In genomic region chr2:177771191-177771590, GRCh38 we compare ENCODE assay signal across 1 cellular context.
A peak's percentile ranks its signal among the peaks of the same experiment; 100 is the strongest.
TF ChIP-seq lines count a peak whose summit lies in the region.

No MANE protein-coding gene starts in this region.

TF ChIP-seq in HepG2, 621 proteins besides CTCF, POLR2A, EP300 and RAD21 (continued from another document and continues in another):
- TF ChIP-seq SP5 (CRISPR knock-in tag; IDR thresholded peaks at IDR 0.05; ENCODE audit: borderline replicate concordance, low read depth) (peak; percentile 94), ZNF143 (CRISPR knock-in tag; IDR thresholded peaks at IDR 0.05) (no peak), ZNF24 (IDR thresholded peaks at IDR 0.05) (no peak), GATAD2A (CRISPR knock-in tag; IDR thresholded peaks at IDR 0.05) (peak; percentile 42; the same call in 1 of the 2 replicates), JUND (CRISPR knock-in tag; IDR thresholded peaks at IDR 0.05) (peak; percentile 55; the same call in 1 of the 2 replicates), ARID5B (CRISPR knock-in tag; IDR thresholded peaks at IDR 0.05) (peak; percentile 62), PPARG (CRISPR knock-in tag; conservative IDR thresholded peaks at IDR 0.05) (peak; percentile 98), SOX5 (CRISPR knock-in tag; IDR thresholded peaks at IDR 0.05; ENCODE audit: borderline replicate concordance) (peak; percentile 53; the same call in 1 of the 2 replicates), ZNF484 (CRISPR knock-in tag; IDR thresholded peaks at IDR 0.05; ENCODE audit: borderline replicate concordance, low read depth) (no peak), TBX3 (IDR thresholded peaks at IDR 0.05; ENCODE audit: borderline replicate concordance) (0 out of 2 replicates have a peak, but pooled peaks have one; percentile 23), HNF4G (IDR thresholded peaks at IDR 0.05; ENCODE audit: borderline replicate concordance, low read depth, low read length) (peak; percentile 44; the same call in 1 of the 2 replicates), HNF4G (CRISPR knock-in tag; IDR thresholded peaks at IDR 0.05; ENCODE audit: borderline replicate concordance, low read depth) (no peak), ZNF430 (CRISPR knock-in tag; IDR thresholded peaks at IDR 0.05) (0 out of 2 replicates have a peak, but pooled peaks have one; percentile 29), TEAD3 (CRISPR knock-in tag; optimal IDR thresholded peaks at IDR 0.05; ENCODE audit: borderline replicate concordance) (peak; percentile 84), MATR3 (CRISPR knock-in tag; IDR thresholded peaks at IDR 0.05) (no peak), NR2F6 (IDR thresholded peaks at IDR 0.05) (peak; percentile 84), NR2F6 (CRISPR knock-in tag; IDR thresholded peaks at IDR 0.05) (peak; percentile 91), MNT (IDR thresholded peaks at IDR 0.05) (no peak), PAX8 (CRISPR knock-in tag; IDR thresholded peaks at IDR 0.05; ENCODE audit: borderline replicate concordance) (no peak), MED1 (CRISPR knock-in tag; IDR thresholded peaks at IDR 0.05) (0 out of 2 replicates have a peak, but pooled peaks have one; percentile 24), NCOA2 (CRISPR knock-in tag; IDR thresholded peaks at IDR 0.05) (peak; percentile 33; the same call in 1 of the 2 replicates), PAXIP1 (CRISPR knock-in tag; conservative IDR thresholded peaks at IDR 0.05) (peak; percentile 71; the same call in 1 of the 2 replicates), ZNF770 (CRISPR knock-in tag; IDR thresholded peaks at IDR 0.05) (0 out of 2 replicates have a peak, but pooled peaks have one; percentile 1), EHMT2 (IDR thresholded peaks at IDR 0.05; ENCODE audit: borderline replicate concordance, low read depth, low read length) (peak; percentile 82; the same call in 1 of the 2 replicates), ZBTB33 (CRISPR knock-in tag; IDR thresholded peaks at IDR 0.05) (no peak), RARA (CRISPR knock-in tag; IDR thresholded peaks at IDR 0.05) (peak; percentile 68; the same call in 1 of the 2 replicates), HNF4A (CRISPR knock-in tag; IDR thresholded peaks at IDR 0.05) (peak; percentile 56), TBX2 (CRISPR knock-in tag; IDR thresholded peaks at IDR 0.05; ENCODE audit: borderline replicate concordance) (peak; percentile 41; the same call in 1 of the 2 replicates), PRDM10 (CRISPR knock-in tag; IDR thresholded peaks at IDR 0.05; ENCODE audit: low read depth) (peak; percentile 92), ATF3 (CRISPR knock-in tag; IDR thresholded peaks at IDR 0.05) (peak; percentile 76; the same call in 1 of the 2 replicates), STAT6 (CRISPR knock-in tag; IDR thresholded peaks at IDR 0.05; ENCODE audit: borderline replicate concordance) (no peak), ZNF44 (CRISPR knock-in tag; IDR thresholded peaks at IDR 0.05) (no peak), ETV5 (CRISPR knock-in tag; IDR thresholded peaks at IDR 0.05; ENCODE audit: borderline replicate concordance) (peak; percentile 68; the same call in 1 of the 2 replicates), SOX13 (IDR thresholded peaks at IDR 0.05) (no peak), SOX13 (CRISPR knock-in tag; conservative IDR thresholded peaks at IDR 0.05 in 1 of 2, IDR thresholded peaks at IDR 0.05 in 1 of 2) (peak in 1 of 2 experiments; percentile 82; a peak in 2 of 4 replicates), ASH2L (IDR thresholded peaks at IDR 0.05; ENCODE audit: insufficient read length, low read depth, low read length) (peak; percentile 48)
